ENCODE assay signal across 21 cellular contexts in genomic region chr16:54620197-54620596, GRCh38.
DNase-seq lines count a peak whose midpoint lies in the region; ATAC-seq, FAIRE-seq and TF ChIP-seq lines count a peak whose summit lies in the region.
"Had no signal": no experiment of that assay in that cellular context is flagged by ENCODE, and none has a peak within 500 bp of the region (broad histone marks: within the 10 kb centered on the region; RNA-seq: fewer than 3 reads in every experiment).

No MANE protein-coding gene starts in this region.

- TF ChIP-seq POLR2A in HepG2 (IDR thresholded peaks at IDR 0.05; ENCODE audit: insufficient read depth in 1 of 2, low read depth in 2 of 2, low read length in 2 of 2) = no peak

- intact Hi-C loops in HepG2 (cut with micrococcal nuclease; ENCODE audit: unreplicated experiment) = loop anchor here (10.0 kb wide), 1 partner anchor 335 kb away; the partner anchor contains the start of gene IRX3

- CTCF ChIA-PET in HepG2 (lab: Yijun Ruan, JAX; ENCODE audit: low intra/inter-chr PET ratio, low total read pairs) = no interaction called here

- no peak overlapping the region for H3K4me2 ChIP-seq in HepG2 (ENCODE audit: low read depth, low read length)
- H3K4me2 ChIP-seq: KMS-11 had no signal

- WGBS in liver = 45% methylated on average over 3 of the region's 3 CpGs
- 42% methylated on average over 3 of the region's 3 CpGs for WGBS in HepG2 (ENCODE audit: low lambda C conversion rate)

- TF ChIP-seq CTCF in liver (IDR thresholded peaks at IDR 0.05; ENCODE audit: low read depth, low read length, missing input control) (no peak), HepG2 (CRISPR knock-in tag; IDR thresholded peaks at IDR 0.05) (no peak)

- H3K79me2 ChIP-seq in HepG2 (ENCODE audit: insufficient read depth, low read length) = no peaks in the 10 kb centered on the region

- BruUV-seq in HepG2 (replicated peaks; lab: Mats Ljungman, UMichigan) = no TSS peak

- H3K27ac ChIP-seq in liver (ENCODE audit: low read depth in 1 of 2, low read length in 2 of 2) = no peak overlapping the region
- no peak overlapping the region for H3K27ac ChIP-seq in HepG2 (ENCODE audit: extremely low read length, insufficient read depth, low read length)
- H3K27ac ChIP-seq: KMS-11, SK-N-MC had no signal

- no peak for TF ChIP-seq RAD21 in liver (IDR thresholded peaks at IDR 0.05)
- TF ChIP-seq RAD21 in HepG2 (CRISPR knock-in tag; IDR thresholded peaks at IDR 0.05) = no peak

- H3K9me3 ChIP-seq in liver (ENCODE audit: control insufficient read depth in 4 of 4, low read length in 3 of 4) = no peaks in the 10 kb centered on the region
- no peaks in the 10 kb centered on the region for H3K9me3 ChIP-seq in HepG2 (ENCODE audit: low read length)

- H3K27me3 ChIP-seq in liver (ENCODE audit: control insufficient read depth in 4 of 4, insufficient read depth in 4 of 4, low read length in 3 of 4) = no peaks in the 10 kb centered on the region
- H3K27me3 ChIP-seq in HepG2 (ENCODE audit: control insufficient read depth in 1 of 2, insufficient read depth in 2 of 2, low read length in 2 of 2) = peaks cover 9 to 90% of the 10 kb centered on the region in 2 experiments; a peak in 4 of 5 replicates

- in situ Hi-C loops in HepG2 (cut with HindIII; ENCODE audit: extremely low pct_ligation_motif_present, low pct_unique_long_range_greater_than_20kb) = no loop called here

- H3K36me3 ChIP-seq in liver (ENCODE audit: control insufficient read depth in 4 of 4, insufficient read depth in 3 of 4, low read depth in 1 of 4, low read length in 3 of 4) (no peaks in the 10 kb centered on the region), HepG2 (replicated peaks in 1 of 2; ENCODE audit: control insufficient read depth in 1 of 2, insufficient read depth in 2 of 2, low read length in 2 of 2) (no peaks in the 10 kb centered on the region)

- no peak for FAIRE-seq in HepG2 (lab: Jason Lieb, UNC)
- FAIRE-seq: RCC 7860 had no signal

- no peak overlapping the region for H3K9ac ChIP-seq in liver (ENCODE audit: low read depth in 1 of 2, low read length in 2 of 2)
- no peak overlapping the region for H3K9ac ChIP-seq in HepG2 (ENCODE audit: insufficient read depth, low read depth, low read length)
- H3K9ac ChIP-seq: KMS-11 had no signal

- H4K20me1 ChIP-seq in HepG2 (ENCODE audit: insufficient read depth, low read length) = peaks cover 3% of the 10 kb centered on the region; the same call in 1 of the 2 replicates

- H3K4me1 ChIP-seq in liver (ENCODE audit: control insufficient read depth in 4 of 4, insufficient read depth in 4 of 4, low read length in 3 of 4) (no peaks in the 10 kb centered on the region), HepG2 (ENCODE audit: insufficient read depth, low read length) (no peaks in the 10 kb centered on the region)

- ATAC-seq in HepG2 (no peak), esophagus mucosa (no peak), HG03469 (IDR thresholded peaks at IDR 0.05; ENCODE audit: unreplicated experiment) (no peak)
- ATAC-seq: HCT116 had no signal

- H2AFZ ChIP-seq in HepG2 (ENCODE audit: low read length) = no peak overlapping the region

- TF ChIP-seq EP300 in HepG2 (IDR thresholded peaks at IDR 0.05; ENCODE audit: low read depth in 2 of 2, low read length in 2 of 2) (no peak), HepG2 (CRISPR knock-in tag; IDR thresholded peaks at IDR 0.05; ENCODE audit: borderline replicate concordance) (no peak)

- POLR2A ChIA-PET in HepG2 (lab: Yijun Ruan, JAX) = no interaction called here

- no peak for DNase-seq in HepG2 (ENCODE audit: low spot score)
- DNase-seq in NCI-H1092 treated with DMSO at 0.1 percent for 48 hours (lab: John Stamatoyannopoulos, UW) = peak; percentile 21
- peak; percentile 26 for DNase-seq in NCI-H748 treated with DMSO at 0.1 percent for 48 hours (lab: John Stamatoyannopoulos, UW)
- no peak for DNase-seq in SKM-1 (lab: John Stamatoyannopoulos, UW; ENCODE audit: unreplicated experiment)
- DNase-seq: C1 segment of cervical spinal cord; Caco-2; CD4-positive, alpha-beta memory T cell; MM.1S; NCI-H1048; NCI-H146; NCI-H2107; NCI-H526; SIG-M5; SW 1271 had no signal

- H3K4me3 ChIP-seq in liver (ENCODE audit: low read depth in 1 of 3, low read length in 3 of 3) (no peak overlapping the region), HepG2 (replicated peaks in 1 of 3; ENCODE audit: insufficient read depth in 1 of 3, low read depth in 2 of 3, low read length in 3 of 3) (no peak overlapping the region)
- H3K4me3 ChIP-seq: SK-N-MC had no signal

TF ChIP-seq in liver, 16 proteins besides CTCF, POLR2A, EP300 and RAD21:
- TF ChIP-seq FOXA2 (IDR thresholded peaks at IDR 0.05) (peak; percentile 74), NR2F2 (IDR thresholded peaks at IDR 0.05) (no peak)

TF ChIP-seq in HepG2, 621 proteins besides CTCF, POLR2A, EP300 and RAD21:
- TF ChIP-seq ZNF24 (IDR thresholded peaks at IDR 0.05) (no peak), HNF4G (IDR thresholded peaks at IDR 0.05; ENCODE audit: borderline replicate concordance, low read depth, low read length) (no peak), HNF4G (CRISPR knock-in tag; IDR thresholded peaks at IDR 0.05; ENCODE audit: borderline replicate concordance, low read depth) (no peak), ZNF567 (CRISPR knock-in tag; IDR thresholded peaks at IDR 0.05; ENCODE audit: borderline replicate concordance) (no peak), MTF1 (CRISPR knock-in tag; IDR thresholded peaks at IDR 0.05) (no peak), ZNF562 (CRISPR knock-in tag; IDR thresholded peaks at IDR 0.05; ENCODE audit: borderline replicate concordance) (no peak), SAFB2 (CRISPR knock-in tag; IDR thresholded peaks at IDR 0.05; ENCODE audit: borderline replicate concordance, low read depth) (no peak), CEBPG (CRISPR knock-in tag; IDR thresholded peaks at IDR 0.05) (no peak), REXO4 (CRISPR knock-in tag; IDR thresholded peaks at IDR 0.05; ENCODE audit: borderline replicate concordance) (no peak), LBX2 (CRISPR knock-in tag; IDR thresholded peaks at IDR 0.05; ENCODE audit: borderline replicate concordance) (no peak), HOXD1 (CRISPR knock-in tag; IDR thresholded peaks at IDR 0.05) (no peak), ZNF543 (CRISPR knock-in tag; IDR thresholded peaks at IDR 0.05) (no peak), SRSF9 (IDR thresholded peaks at IDR 0.05; ENCODE audit: borderline replicate concordance, insufficient read depth, low read depth, low read length, poor library complexity, severe bottlenecking) (no peak), ZNF788 (CRISPR knock-in tag; IDR thresholded peaks at IDR 0.05; ENCODE audit: borderline replicate concordance) (no peak), GABPA (IDR thresholded peaks at IDR 0.05; ENCODE audit: low read depth, low read length) (no peak), GABPA (CRISPR knock-in tag; IDR thresholded peaks at IDR 0.05; ENCODE audit: low read depth) (no peak), ZNF484 (CRISPR knock-in tag; IDR thresholded peaks at IDR 0.05; ENCODE audit: borderline replicate concordance, low read depth) (no peak), TIGD3 (CRISPR knock-in tag; IDR thresholded peaks at IDR 0.05; ENCODE audit: borderline replicate concordance) (no peak), ZNF790 (CRISPR knock-in tag; IDR thresholded peaks at IDR 0.05; ENCODE audit: borderline replicate concordance) (no peak)
- TF ChIP-seq, protein P1, sequence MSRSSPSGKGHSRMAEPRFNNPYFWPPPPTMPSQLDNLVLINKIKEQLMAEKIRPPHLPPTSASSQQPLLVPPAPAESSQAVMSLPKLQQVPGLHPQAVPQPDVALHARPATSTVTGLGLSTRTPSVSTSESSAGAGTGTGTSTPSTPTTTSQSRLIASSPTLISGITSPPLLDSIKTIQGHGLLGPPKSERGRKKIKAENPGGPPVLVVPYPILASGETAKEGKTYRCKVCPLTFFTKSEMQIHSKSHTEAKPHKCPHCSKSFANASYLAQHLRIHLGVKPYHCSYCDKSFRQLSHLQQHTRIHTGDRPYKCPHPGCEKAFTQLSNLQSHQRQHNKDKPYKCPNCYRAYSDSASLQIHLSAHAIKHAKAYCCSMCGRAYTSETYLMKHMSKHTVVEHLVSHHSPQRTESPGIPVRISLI (CRISPR knock-in tag; IDR thresholded peaks at IDR 0.05; ENCODE audit: borderline replicate concordance) = no peak
- TF ChIP-seq, protein P2, sequence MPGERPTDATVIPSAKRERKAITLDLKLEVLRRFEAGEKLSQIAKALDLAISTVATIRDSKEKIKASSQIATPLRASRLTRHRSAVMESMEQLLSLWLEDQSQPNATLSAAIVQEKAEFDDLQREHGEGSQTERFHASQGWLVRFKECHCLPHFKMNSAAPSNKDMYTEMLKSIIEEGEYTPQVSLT (CRISPR knock-in tag; IDR thresholded peaks at IDR 0.05; ENCODE audit: borderline replicate concordance, low read depth) = no peak

Comparison
In these comparisons a context has a peak if more than half of its experiments do, and no peak if none do; other contexts are left out.
1. DNase-seq: peak in NCI-H1092 treated with DMSO at 0.1 percent for 48 hours (single experiment) and NCI-H748 treated with DMSO at 0.1 percent for 48 hours (single experiment); none in HepG2 (single experiment) and SKM-1 (single experiment).